In genomic region chr19:9584073-9584833, GRCh38 we compare ENCODE assay signal across 8 cellular contexts. TPM values are rescaled to one million over a fixed set of nuclear protein-coding genes. Genes with fewer than 3 reads are reported as not detected.
DNase-seq lines count a peak whose midpoint lies in the region; ATAC-seq and TF ChIP-seq lines count a peak whose summit lies in the region.

Gene ZNF121, minus strand, starts transcription at chr19:9584504. Its CDS starts 16,407 bp downstream, at chr19:9568097.

- H3K27ac Mint-ChIP-seq in activated naive CD8-positive, alpha-beta T cell treated with anti-CD3 and anti-CD28 coated beads, Interleukin-2, amount 10 ng/mL, durations not matched to agents 7 days and 5 days, result peak within 1 kb of the TSS; percentile 95

- no peaks in the 10 kb centered on the region for H4K20me1 ChIP-seq in SU-DHL-6 (ENCODE audit: low read depth, low read length)

- TF ChIP-seq POLR2A in ovary (IDR thresholded peaks at IDR 0.05) (peak; percentile 64), thyroid gland (IDR thresholded peaks at IDR 0.05) (peak in 1 of 2 donors; percentile 63)

- DNase-seq in GF-D8 (lab: John Stamatoyannopoulos, UW) (peak; percentile 47), NCI-H1048 (lab: John Stamatoyannopoulos, UW) (peak; percentile 63), Right ventricle myocardium inferior (ENCODE audit: missing footprints) (peak; percentile 93), ovary (peak; percentile 80 to 90 (median 85)), thyroid gland (peak; percentile 82 to 85)
- peak; percentile 88 for DNase-seq in activated naive CD8-positive, alpha-beta T cell treated with anti-CD3 and anti-CD28 coated beads, Interleukin-2, amount 10 ng/mL, durations not matched to agents 7 days and 5 days

- CTCF ChIA-PET in HEK293 (lab: Yijun Ruan, JAX), result interaction anchor here (0.5 to 1.0 kb wide), 3 partner anchors 211 to 849 kb away, joined by 3 to 5 read pairs (median 4); no protein-coding TSS in a partner anchor

- intact Hi-C loops in Right ventricle myocardium inferior (cut with DNase I), result loop anchor here (2.0 to 10.0 kb wide), 3 partner anchors 47 to 443 kb away; partner anchors contain the start of genes ZNF266, ZNF317 and ZNF426
- intact Hi-C loops in ovary (cut with DNase I), result loop anchor here in 1 of 4 donors (10.0 kb wide), 1 partner anchor 279 kb away; the partner anchor contains the start of gene ZNF699
- intact Hi-C loops in thyroid gland (cut with DNase I), result no loop called here

- H3K36me3 ChIP-seq in HEK293 (ENCODE audit: control insufficient read depth in 2 of 2, insufficient read depth in 1 of 2, low read length in 2 of 2) (peaks cover 15 to 32% of the 10 kb centered on the region in 2 experiments; a peak in 2 of 3 replicates), SU-DHL-6 (ENCODE audit: low read length) (peaks cover 14% of the 10 kb centered on the region), ovary (no peaks in the 10 kb centered on the region), thyroid gland (peaks cover 0 to 1% of the 10 kb centered on the region in 2 donors)

- peak within 1 kb of the TSS; percentile 94 for H3K4me3 Mint-ChIP-seq in activated naive CD8-positive, alpha-beta T cell treated with anti-CD3 and anti-CD28 coated beads, Interleukin-2, amount 10 ng/mL, durations not matched to agents 7 days and 5 days

- peak within 1 kb of the TSS; percentile 99 for H2AFZ ChIP-seq in SU-DHL-6 (ENCODE audit: low read depth, low read length, severe bottlenecking)

- peak within 1 kb of the TSS; percentile 65 for H3K4me2 ChIP-seq in SU-DHL-6 (ENCODE audit: low read depth, low read length, poor library complexity, severe bottlenecking)

- WGBS in ovary, 3 donors, result 0 to 1% (median 0%) methylated on average over 51 of the region's 51 CpGs
- 0 to 1% methylated on average over 36 to 47 of the region's 51 CpGs for WGBS in thyroid gland, 2 donors

- no peaks in the 10 kb centered on the region for H3K9me3 ChIP-seq in HEK293 (ENCODE audit: control insufficient read depth, insufficient read depth, low read depth, low read length)
- peaks cover 3% of the 10 kb centered on the region; the same call in 1 of the 2 replicates for H3K9me3 ChIP-seq in SU-DHL-6 (ENCODE audit: insufficient read depth, low read length)
- H3K9me3 ChIP-seq in ovary, result peaks cover 0 to 5% of the 10 kb centered on the region in 2 donors
- no peaks in the 10 kb centered on the region for H3K9me3 ChIP-seq in thyroid gland

- peaks cover 21% of the 10 kb centered on the region for H3K4me1 Mint-ChIP-seq in activated naive CD8-positive, alpha-beta T cell treated with anti-CD3 and anti-CD28 coated beads, Interleukin-2, amount 10 ng/mL, durations not matched to agents 7 days and 5 days

- peaks cover 9% of the 10 kb centered on the region for H3K27me3 Mint-ChIP-seq in activated naive CD8-positive, alpha-beta T cell treated with anti-CD3 and anti-CD28 coated beads, Interleukin-2, amount 10 ng/mL, durations not matched to agents 7 days and 5 days

- H3K36me3 Mint-ChIP-seq in activated naive CD8-positive, alpha-beta T cell treated with anti-CD3 and anti-CD28 coated beads, Interleukin-2, amount 10 ng/mL, durations not matched to agents 7 days and 5 days, result peaks cover 30% of the 10 kb centered on the region

- H3K27ac ChIP-seq in HEK293 (ENCODE audit: extremely low read depth, low read depth, low read length) (peak within 1 kb of the TSS; percentile 80), SU-DHL-6 (ENCODE audit: low read depth, low read length) (peak within 1 kb of the TSS; percentile 60), ovary (peak within 1 kb of the TSS; percentile 85 to 88), thyroid gland (peak within 1 kb of the TSS; percentile 77 to 90 (median 89))

- peak; percentile 80 for ATAC-seq in activated naive CD8-positive, alpha-beta T cell treated with anti-CD3 and anti-CD28 coated beads, Interleukin-2, amount 10 ng/mL, durations not matched to agents 7 days and 5 days (ENCODE audit: low read depth)
- ATAC-seq in Right ventricle myocardium inferior, result peak; percentile 95

- H3K27me3 ChIP-seq in SU-DHL-6 (ENCODE audit: low read length) (no peaks in the 10 kb centered on the region), ovary (no peaks in the 10 kb centered on the region), thyroid gland (no peaks in the 10 kb centered on the region)

- H3K4me1 ChIP-seq in HEK293 (ENCODE audit: control insufficient read depth, insufficient read depth, low read length) (no peaks in the 10 kb centered on the region), ovary (ENCODE audit: insufficient read depth) (peaks cover 4% of the 10 kb centered on the region), thyroid gland (peaks cover 4 to 15% of the 10 kb centered on the region in 2 donors)

- H3K9ac ChIP-seq in SU-DHL-6 (ENCODE audit: low read length), result peak within 1 kb of the TSS; percentile 87

- no peak for TF ChIP-seq EP300 in ovary (IDR thresholded peaks at IDR 0.05)

- peaks cover 51% of the 10 kb centered on the region for H3K79me2 ChIP-seq in SU-DHL-6 (ENCODE audit: insufficient read depth, low read length)

- no peak for TF ChIP-seq CTCF in HEK293 (tag by site-specific recombination; IDR thresholded peaks at IDR 0.05)
- no peak for TF ChIP-seq CTCF in SU-DHL-6 (IDR thresholded peaks at IDR 0.05; ENCODE audit: insufficient read depth, low read length, poor library complexity, severe bottlenecking)
- TF ChIP-seq CTCF in ovary (IDR thresholded peaks at IDR 0.05), result no peak
- TF ChIP-seq CTCF in thyroid gland (IDR thresholded peaks at IDR 0.05), result no peak

- peaks cover 12% of the 10 kb centered on the region for H3K9me3 Mint-ChIP-seq in activated naive CD8-positive, alpha-beta T cell treated with anti-CD3 and anti-CD28 coated beads, Interleukin-2, amount 10 ng/mL, durations not matched to agents 7 days and 5 days

- POLR2A ChIA-PET in HEK293 (lab: Yijun Ruan, JAX), result no interaction called here
- POLR2A ChIA-PET in activated naive CD8-positive, alpha-beta T cell treated with anti-CD3 and anti-CD28 coated beads, Interleukin-2, amount 10 ng/mL, durations not matched to agents 7 days and 5 days (lab: Charles Lee), result interaction anchor here (0.6 to 1.5 kb wide), 6 partner anchors 19 to 444 kb away, joined by 3 to 6 read pairs (median 3); partner anchors contain the start of genes UBL5, ZNF266 and ZNF846

- H3K9me2 ChIP-seq in SU-DHL-6 (replicated peaks; ENCODE audit: insufficient read depth, low read length), result no peaks in the 10 kb centered on the region

- H3F3A ChIP-seq in SU-DHL-6 (ENCODE audit: insufficient read depth), result no peaks in the 10 kb centered on the region; the same call in 1 of the 2 replicates

- H3K4me3 ChIP-seq in HEK293 (ENCODE audit: low read depth, low read length) (peak within 1 kb of the TSS; percentile 100), SU-DHL-6 (ENCODE audit: insufficient read depth, low read length, poor library complexity, severe bottlenecking) (peak within 1 kb of the TSS; percentile 93), ovary (peak within 1 kb of the TSS; percentile 85), thyroid gland (replicated peaks in 1 of 3) (peak within 1 kb of the TSS; percentile 46 to 76 (median 71))

TF ChIP-seq in HEK293, 187 proteins besides CTCF, POLR2A, EP300 and RAD21 (continues in another document):
- no peak for TF ChIP-seq ZNF830 (tag by site-specific recombination; IDR thresholded peaks at IDR 0.05; ENCODE audit: low read depth)
- TF ChIP-seq HOXA7 (CRISPR knock-in tag; IDR thresholded peaks at IDR 0.05; ENCODE audit: borderline replicate concordance), result no peak
- peak; percentile 52; the same call in 1 of the 2 replicates for TF ChIP-seq ZFP37 (tag by site-specific recombination; IDR thresholded peaks at IDR 0.05)
- peak; percentile 75 for TF ChIP-seq ZXDB (tag by site-specific recombination; IDR thresholded peaks at IDR 0.05)
- no peak for TF ChIP-seq ZNF148 (tag by site-specific recombination; IDR thresholded peaks at IDR 0.05; ENCODE audit: borderline replicate concordance)
- peak; percentile 15; the same call in 1 of the 2 replicates for TF ChIP-seq ZNF341 (tag by site-specific recombination; IDR thresholded peaks at IDR 0.05; ENCODE audit: low read depth)
- peak; percentile 89; the same call in 1 of the 2 replicates for TF ChIP-seq ZFP69B (tag by site-specific recombination; IDR thresholded peaks at IDR 0.05)
- TF ChIP-seq PBX3 (CRISPR knock-in tag; IDR thresholded peaks at IDR 0.05), result no peak
- no peak for TF ChIP-seq ZNF660 (tag by site-specific recombination; IDR thresholded peaks at IDR 0.05)

RNA-seq across cellular contexts. Expression of gene ZNF121, which starts in this region (rescaled TPM):
- 10 to 100 TPM; 56.8 to 58.3 TPM for total RNA-seq in activated naive CD8-positive, alpha-beta T cell treated with anti-CD3 and anti-CD28 coated beads, Interleukin-2, amount 10 ng/mL, durations not matched to agents 7 days and 5 days
- 20.7 TPM for total RNA-seq in Right ventricle myocardium inferior
- total RNA-seq in ovary, result 10 to 100 TPM; 19.6 to 49.0 (median 33.2) TPM
- polyA plus RNA-seq in ovary, result 1 to 10 TPM; 4.2 to 5.8 TPM
- total RNA-seq in thyroid gland, result 10 to 100 TPM; 30.0 to 50.1 (median 37.9) TPM

Comparison
In these comparisons a context has a peak if more than half of its experiments do, and no peak if none do; other contexts are left out.
1. Peak in every context shown above with its lines: DNase-seq, ATAC-seq, H3K4me3 ChIP-seq and H3K27ac ChIP-seq.